Comparison of ENCODE assay signal across 8 cellular contexts in the genomic region with DNA sequence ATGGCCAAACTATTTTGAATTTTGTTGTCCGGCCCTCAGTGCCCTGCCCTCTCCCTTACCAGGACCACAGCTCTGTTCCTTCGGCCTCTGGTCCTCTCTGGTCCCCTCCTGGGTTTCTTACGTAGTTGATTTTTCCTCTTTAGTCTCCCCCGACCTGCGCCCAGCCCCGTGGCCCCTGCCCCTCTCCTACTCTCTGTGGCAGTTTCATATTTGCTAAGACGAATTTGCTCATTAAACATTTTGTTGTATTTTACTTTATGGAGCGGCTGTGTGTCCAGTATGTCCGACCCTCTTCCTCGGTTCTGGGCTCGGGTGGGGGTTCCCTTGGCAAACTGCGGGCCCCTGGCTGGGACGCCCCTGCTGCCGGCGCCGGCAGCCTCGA. TPM values are rescaled to one million over a fixed set of nuclear protein-coding genes. Genes with fewer than 3 reads are reported as not detected.
DNase-seq lines count a peak whose midpoint lies in the region; ATAC-seq and TF ChIP-seq lines count a peak whose summit lies in the region.

No MANE protein-coding gene starts in this region.

- peak overlapping the region; percentile 90 to 97 (median 94) for H3K27ac ChIP-seq in stomach

- peaks cover 10% of the 10 kb centered on the region for H3K36me3 Mint-ChIP-seq in activated naive CD4-positive, alpha-beta T cell treated with anti-CD3 and anti-CD28 coated beads, Interleukin-2, amount 50 U/mL, for 24 hours

- no peak for TF ChIP-seq CTCF in stomach (IDR thresholded peaks at IDR 0.05)

- 15 to 22% (median 18%) methylated on average over 15 to 17 of the region's 17 CpGs for WGBS in stomach, 5 donors

- H3K27ac Mint-ChIP-seq in activated naive CD4-positive, alpha-beta T cell treated with anti-CD3 and anti-CD28 coated beads, Interleukin-2, amount 50 U/mL, for 24 hours = peak overlapping the region; percentile 79

- intact Hi-C loops in stomach (cut with DNase I; ENCODE audit: low total_unique reads) = no loop called here

- no peaks in the 10 kb centered on the region for H3K9me3 Mint-ChIP-seq in activated naive CD4-positive, alpha-beta T cell treated with anti-CD3 and anti-CD28 coated beads, Interleukin-2, amount 50 U/mL, for 24 hours

- H3K27me3 ChIP-seq in iPS-15b (ENCODE audit: control insufficient read depth, insufficient read depth, low read length) (no peaks in the 10 kb centered on the region), stomach (no peaks in the 10 kb centered on the region)

- ATAC-seq in GM19455 (IDR thresholded peaks at IDR 0.05; ENCODE audit: unreplicated experiment) = no peak

- peaks cover 68% of the 10 kb centered on the region for H3K4me1 Mint-ChIP-seq in activated naive CD4-positive, alpha-beta T cell treated with anti-CD3 and anti-CD28 coated beads, Interleukin-2, amount 50 U/mL, for 24 hours

- peak overlapping the region; percentile 47 for H3K9ac ChIP-seq in iPS-15b (ENCODE audit: low read depth, low read length)

- peak; percentile 22 for DNase-seq in NCI-H82 (lab: John Stamatoyannopoulos, UW)
- no peak for DNase-seq in NCI-H82 treated with DMSO at 0.1 percent for 48 hours (lab: John Stamatoyannopoulos, UW; ENCODE audit: unreplicated experiment)
- no peak for DNase-seq in stomach
- no peak for DNase-seq in COR-L47 (lab: John Stamatoyannopoulos, UW)
- DNase-seq in OCI-M2 (lab: John Stamatoyannopoulos, UW; ENCODE audit: unreplicated experiment) = no peak

- no peaks in the 10 kb centered on the region for H3K27me3 Mint-ChIP-seq in activated naive CD4-positive, alpha-beta T cell treated with anti-CD3 and anti-CD28 coated beads, Interleukin-2, amount 50 U/mL, for 24 hours

- no peaks in the 10 kb centered on the region for H3K9me3 ChIP-seq in iPS-15b (ENCODE audit: control insufficient read depth, insufficient read depth, low read length)
- H3K9me3 ChIP-seq in stomach = no peaks in the 10 kb centered on the region

- H3K36me3 ChIP-seq in iPS-15b (ENCODE audit: control insufficient read depth, insufficient read depth, low read length) = peaks cover 26% of the 10 kb centered on the region
- peaks cover 32 to 73% (median 67%) of the 10 kb centered on the region in 4 donors for H3K36me3 ChIP-seq in stomach

- H3K4me3 Mint-ChIP-seq in activated naive CD4-positive, alpha-beta T cell treated with anti-CD3 and anti-CD28 coated beads, Interleukin-2, amount 50 U/mL, for 24 hours = peak overlapping the region; percentile 73

- H3K4me1 ChIP-seq in iPS-15b (ENCODE audit: control insufficient read depth, insufficient read depth, low read length) = peaks cover 2% of the 10 kb centered on the region
- H3K4me1 ChIP-seq in stomach = peaks cover 44 to 91% (median 74%) of the 10 kb centered on the region in 4 donors

- no peak for TF ChIP-seq POLR2A in stomach (IDR thresholded peaks at IDR 0.05)

- TF ChIP-seq EP300 in stomach (IDR thresholded peaks at IDR 0.05) = no peak

- H3K4me3 ChIP-seq in iPS-15b (ENCODE audit: low read depth, low read length) = peak overlapping the region; percentile 56
- peak overlapping the region; percentile 70 to 98 (median 88) for H3K4me3 ChIP-seq in stomach

RNA-seq across cellular contexts. Expression of gene EPN1, which starts 0.6 kb away (rescaled TPM):
- total RNA-seq in stomach = 100 to 1,000 TPM in 3 of 5 donors, 10 to 100 TPM in 2; 17.8 to 363 (median 184) TPM
- polyA plus RNA-seq in stomach = 100 to 1,000 TPM in 2 of 3 donors, 10 to 100 TPM in 1; 74.6 to 213 (median 183) TPM

RNA-seq across cellular contexts. Expression of gene U2AF2, which starts 19.6 kb away (rescaled TPM):
- total RNA-seq in stomach = 100 to 1,000 TPM in 4 of 5 donors, 10 to 100 TPM in 1; 70.5 to 463 (median 183) TPM
- 10 to 100 TPM; 53.2 to 91.4 (median 62.2) TPM for polyA plus RNA-seq in stomach

RNA-seq across cellular contexts. Expression of gene CCDC106, which starts 26.4 kb away (rescaled TPM):
- total RNA-seq in stomach = 10 to 100 TPM in 3 of 5 donors, 1 to 10 TPM in 2; 3.5 to 25.5 (median 13.4) TPM
- 10 to 100 TPM; 12.0 to 19.4 (median 14.1) TPM for polyA plus RNA-seq in stomach

RNA-seq across cellular contexts. Expression of gene ZNF581, which starts 31.0 kb away (rescaled TPM):
- total RNA-seq in stomach = 10 to 100 TPM in 1 of 5 donors, 1 to 10 TPM in 4; 2.2 to 14.5 (median 5.3) TPM
- polyA plus RNA-seq in stomach = 10 to 100 TPM; 14.9 to 27.8 (median 21.2) TPM

RNA-seq across cellular contexts. Expression of gene ZNF580, which starts 33.6 kb away (rescaled TPM):
- 10 to 100 TPM in 4 of 5 donors, not detected in 1; 10.6 to 55.0 (median 16.6) TPM for total RNA-seq in stomach
- polyA plus RNA-seq in stomach = 10 to 100 TPM; 18.6 to 26.9 (median 21.5) TPM
